In genomic region chr2:241878007-241878970, GRCh38 we compare ENCODE assay signal across 9 cellular contexts. TPM values are rescaled to one million over a fixed set of nuclear protein-coding genes. Genes with fewer than 3 reads are reported as not detected.
A peak's percentile ranks its signal among the peaks of the same experiment; 100 is the strongest.
DNase-seq lines count a peak whose midpoint lies in the region; ATAC-seq, FAIRE-seq and TF ChIP-seq lines count a peak whose summit lies in the region.
"Had no signal": no experiment of that assay in that cellular context is flagged by ENCODE, and none has a peak within 500 bp of the region (broad histone marks: within the 10 kb centered on the region; RNA-seq: fewer than 3 reads in every experiment).

No MANE protein-coding gene starts in this region.

- no peak for TF ChIP-seq EP300 in A549 (IDR thresholded peaks at IDR 0.05)

- TF ChIP-seq RAD21 in A549 (conservative IDR thresholded peaks at IDR 0.05 in 1 of 2, IDR thresholded peaks at IDR 0.05 in 1 of 2): peak; percentile 76 to 78

- H3K9me3 ChIP-seq in A549: 0 out of 3 replicates have a peak, but pooled peaks cover 6% of the 10 kb centered on the region

- peaks cover 10% of the 10 kb centered on the region; the same call in 2 of the 3 replicates for H3K4me1 ChIP-seq in A549

- H3K4me2 ChIP-seq in A549: peak overlapping the region; percentile 62

- H3K27ac ChIP-seq in A549: peak overlapping the region in 1 of 2 experiments; percentile 64; a peak in 1 of 6 replicates
- H3K27ac ChIP-seq: skin epidermis had no signal

- H3K4me3 ChIP-seq in A549: no peak overlapping the region
- H3K4me3 ChIP-seq: skin epidermis had no signal

- ATAC-seq in A549: peak; percentile 59 to 65
- ATAC-seq in HG03025 (IDR thresholded peaks at IDR 0.05; ENCODE audit: low FRiP score, unreplicated experiment): no peak

- DNase-seq in A549 (ENCODE audit: low read depth in 1 of 2, low spot score in 1 of 2): peak; percentile 73 to 77
- no peak for DNase-seq in GM18507 (ENCODE audit: extremely low spot score, insufficient read length, low read depth)
- DNase-seq in NCI-H69 (lab: John Stamatoyannopoulos, UW): peak; percentile 66
- peak; percentile 57 to 66 for DNase-seq in activated CD4-positive, alpha-beta T cell treated with anti-CD3 and anti-CD28 coated beads, Interleukin-2, amount 50 U/mL, for 24 hours (ENCODE audit: low read depth in 1 of 2, low spot score in 1 of 2)
- DNase-seq in dedifferentiated amniotic fluid mesenchymal stem cell (ENCODE audit: extremely low spot score): peak; percentile 50
- DNase-seq in medulla oblongata (ENCODE audit: extremely low spot score): peak; percentile 84
- DNase-seq in stimulated activated CD8-positive, alpha-beta memory T cell treated with anti-CD3 and anti-CD28 coated beads, Interleukin-4, amount 100 ng/mL, for 24 hours (ENCODE audit: low read depth): peak; percentile 67

- CTCF ChIA-PET in A549 (lab: Yijun Ruan, JAX): interaction anchor here (0.6 to 2.5 kb wide), 39 partner anchors 8 to 1052 kb away, joined by 3 to 28 read pairs (median 4); partner anchors contain the start of genes D2HGDH, DTYMK, ING5 and RTP5

- no peak for TF ChIP-seq POLR2A in A549 (IDR thresholded peaks at IDR 0.05; ENCODE audit: low read length)

- POLR2A ChIA-PET in A549 (lab: Yijun Ruan, JAX): interaction anchor here (1.4 kb wide), 1 partner anchor 176 kb away, joined by 7 read pairs; the partner anchor contains the start of gene ING5

- FAIRE-seq in A549 (lab: Jason Lieb, UNC) (no peak), GM18507 (lab: Jason Lieb, UNC) (peak; percentile 86)

- TF ChIP-seq CTCF in A549 (IDR thresholded peaks at IDR 0.05): peak; percentile 57

- WGBS in A549 (ENCODE audit: missing lambda C conversion rate): 41% methylated on average over 16 of the region's 26 CpGs

TF ChIP-seq in A549, 52 proteins besides CTCF, POLR2A, EP300 and RAD21:
- TF ChIP-seq CBX2 (IDR thresholded peaks at IDR 0.05; ENCODE audit: borderline replicate concordance, low read depth) (no peak), SMC3 (IDR thresholded peaks at IDR 0.05) (peak; percentile 33; the same call in 1 of the 3 replicates), HDAC2 (IDR thresholded peaks at IDR 0.05) (no peak), SREBF2 (IDR thresholded peaks at IDR 0.05) (no peak), POLR2AphosphoS2 (conservative IDR thresholded peaks at IDR 0.05; ENCODE audit: low read length) (no peak), USF2 (IDR thresholded peaks at IDR 0.05) (no peak), HES2 (IDR thresholded peaks at IDR 0.05) (no peak), ZC3H11A (IDR thresholded peaks at IDR 0.05) (no peak), HEYL (CRISPR knock-in tag; IDR thresholded peaks at IDR 0.05) (no peak), MAZ (IDR thresholded peaks at IDR 0.05; ENCODE audit: borderline replicate concordance, low read depth, low read length) (peak; percentile 93), RARB (CRISPR knock-in tag; IDR thresholded peaks at IDR 0.05) (no peak)

RNA-seq across cellular contexts. Expression of gene RTP5, which starts 8.8 kb away (rescaled TPM):
- not detected in 2 replicates for polyA plus RNA-seq in A549 (2011; rRNA removed)
- not detected in 2 replicates for polyA plus RNA-seq in A549 (2012; cell fraction: cytosol; rRNA removed)
- not detected in 2 replicates for polyA plus RNA-seq in A549 (2012; cell fraction: nucleus; rRNA removed)
- not detected in 3 replicates for polyA plus RNA-seq in A549 (2017; fragmentation: RNase III; extraction: RNeasy Plus Mini Kit Qiagen cat#74134 plus additional on column Dnase treatment)
- polyA minus RNA-seq in A549 (2011; rRNA and poly(A)+ RNA removed): not detected in 2 replicates

RNA-seq across cellular contexts. Expression of gene PDCD1, which starts 19.6 kb away (rescaled TPM):
- polyA plus RNA-seq in A549 (2011; rRNA removed): not detected in 2 replicates
- polyA plus RNA-seq in A549 (2012; cell fraction: cytosol; rRNA removed): not detected in 2 replicates
- not detected in 2 replicates for polyA plus RNA-seq in A549 (2012; cell fraction: nucleus; rRNA removed)
- not detected in 3 replicates for polyA plus RNA-seq in A549 (2017; fragmentation: RNase III; extraction: RNeasy Plus Mini Kit Qiagen cat#74134 plus additional on column Dnase treatment)
- polyA minus RNA-seq in A549 (2011; rRNA and poly(A)+ RNA removed): not detected in 2 replicates
